24 cellular contexts compared by ENCODE assay signal in genomic region chr15:58425834-58426233, GRCh38. TPM values are rescaled to one million over a fixed set of nuclear protein-coding genes. Genes with fewer than 3 reads are reported as not detected.
"Had no signal": no experiment of that assay in that cellular context is flagged by ENCODE, and none has a peak within 500 bp of the region (broad histone marks: within the 10 kb centered on the region; RNA-seq: fewer than 3 reads in every experiment).

No MANE protein-coding gene starts in this region.

- H3K4me1 ChIP-seq: gastrocnemius medialis, left lung, lower lobe of right lung, thyroid gland, vagina had no signal

- H3K4me2 ChIP-seq: smooth muscle cell had no signal

- H3K27ac ChIP-seq: dorsolateral prefrontal cortex, gastrocnemius medialis, heart left ventricle, left lung, lower lobe of right lung, pancreas, thyroid gland, vagina had no signal

- H3K9me3 ChIP-seq: gastrocnemius medialis, heart left ventricle, left lung, lower lobe of right lung, pancreas, stomach, thyroid gland, vagina had no signal

- H3K27me3 ChIP-seq: dorsolateral prefrontal cortex, gastrocnemius medialis, heart left ventricle, left lung, pancreas, stomach, thyroid gland, vagina had no signal

- DNase-seq: dorsolateral prefrontal cortex; effector CD4-positive, alpha-beta T cell; foreskin fibroblast; gastrocnemius medialis; heart left ventricle; hippocampal formation; left cardiac atrium; left lung; lower lobe of right lung; natural killer cell; pancreas; stimulated activated CD4-positive, alpha-beta T cell treated with anti-CD3 and anti-CD28 coated beads, Interleukin-12 subunit alpha, Interleukin-12 subunit beta, amount 100 ng/mL, for 4 hours; stimulated activated CD4-positive, alpha-beta T cell treated with anti-CD3 and anti-CD28 coated beads, Interleukin-1b, Interleukin-23, amount 100 ng/mL, for 48 hours; stimulated activated CD4-positive, alpha-beta T cell treated with anti-CD3 and anti-CD28 coated beads, Interleukin-4, amount 100 ng/mL, for 1 hour; stimulated activated CD8-positive, alpha-beta memory T cell treated with anti-CD3 and anti-CD28 coated beads, Interleukin-4, amount 100 ng/mL, for 48 hours; stimulated activated naive CD4-positive, alpha-beta T cell treated with Interleukin-2 at 50 U/mL for 16 hours; stomach; thyroid gland had no signal

- H3K4me3 ChIP-seq: dorsolateral prefrontal cortex, gastrocnemius medialis, heart left ventricle, left lung, lower lobe of right lung, pancreas, smooth muscle cell, stomach, thyroid gland, vagina had no signal

- ATAC-seq: gastrocnemius medialis, heart left ventricle, left cardiac atrium, left lung, lower lobe of right lung, natural killer cell, sciatic nerve had no signal

- H3K36me3 ChIP-seq: gastrocnemius medialis, heart left ventricle, left lung, lower lobe of right lung, pancreas, stomach, thyroid gland, vagina had no signal

RNA-seq across cellular contexts. Expression of gene LIPC, which starts 6.0 kb away (rescaled TPM):
- total RNA-seq: mesenteric fat pad, smooth muscle cell, temporal lobe, vagina had no signal
- polyA plus RNA-seq: neural cell, smooth muscle cell had no signal
